Comparison of ENCODE assay signal across 15 cellular contexts in genomic region chr13:32645854-32646253, GRCh38. TPM values are rescaled to one million over a fixed set of nuclear protein-coding genes. Genes with fewer than 3 reads are reported as not detected.
DNase-seq lines count a peak whose midpoint lies in the region; ATAC-seq and TF ChIP-seq lines count a peak whose summit lies in the region.
"Had no signal": no experiment of that assay in that cellular context is flagged by ENCODE, and none has a peak within 500 bp of the region (broad histone marks: within the 10 kb centered on the region; RNA-seq: fewer than 3 reads in every experiment).

No MANE protein-coding gene starts in this region.

- DNase-seq in activated T-cell treated with anti-CD3 and anti-CD28 coated beads for 24 hours (ENCODE audit: low read depth) (peak; percentile 7), T-cell (no peak), stomach (no peak), HPDE6-E6E7 (ENCODE audit: extremely low spot score) (no peak), NCI-H82 treated with DMSO at 0.1 percent for 48 hours (lab: John Stamatoyannopoulos, UW; ENCODE audit: unreplicated experiment) (no peak)
- no peak for DNase-seq in activated T-cell treated with anti-CD3 and anti-CD28 coated beads, Interleukin-2, amount 50 U/mL, for 1 hour
- DNase-seq in central memory CD8-positive, alpha-beta T cell (ENCODE audit: low spot score in 2 of 2): no peak
- DNase-seq: activated gamma-delta T cell treated with Interleukin-2 at 50 U/mL for 16 hours, NCI-H82, posterior cingulate gyrus, SW 1271 had no signal

- H3K4me3 Mint-ChIP-seq in T-cell: no peak overlapping the region
- H3K4me3 Mint-ChIP-seq in central memory CD8-positive, alpha-beta T cell: no peak overlapping the region
- no peak overlapping the region for H3K4me3 Mint-ChIP-seq in stimulated activated memory B cell treated with anti-CD40 and anti-IgM and Interleukin-4, amounts not matched to agents 10 μg/mL and 1 μg/mL and 100 μg/mL, for 72 hours

- POLR2A ChIA-PET in T-cell (lab: Charles Lee): interaction anchor here (0.5 to 0.8 kb wide), 3 partner anchors 9 to 88 kb away, joined by 3 to 4 read pairs (median 3); partner anchors contain the start of gene PDS5B (in 1 of the 2)

- H3K36me3 Mint-ChIP-seq in T-cell: peaks cover 4% of the 10 kb centered on the region
- peaks cover 3% of the 10 kb centered on the region for H3K36me3 Mint-ChIP-seq in central memory CD8-positive, alpha-beta T cell (ENCODE audit: insufficient read depth)
- no peaks in the 10 kb centered on the region for H3K36me3 Mint-ChIP-seq in stimulated activated memory B cell treated with anti-CD40 and anti-IgM and Interleukin-4, amounts not matched to agents 10 μg/mL and 1 μg/mL and 100 μg/mL, for 72 hours

- H3K27me3 ChIP-seq in stomach: no peaks in the 10 kb centered on the region
- H3K27me3 ChIP-seq: gastroesophageal sphincter had no signal

- CTCF ChIA-PET in T-cell (lab: Charles Lee): interaction anchor here (0.8 to 1.7 kb wide), 7 partner anchors 9 to 265 kb away, joined by 3 to 7 read pairs (median 4); partner anchors contain the start of gene PDS5B (in 1 of the 2)

- peaks cover 7 to 73% (median 31%) of the 10 kb centered on the region in 4 donors for H3K4me1 ChIP-seq in stomach

- H3K4me3 ChIP-seq in stomach: no peak overlapping the region
- H3K4me3 ChIP-seq: gastroesophageal sphincter had no signal

- peak overlapping the region; percentile 43 to 61 for H3K27ac Mint-ChIP-seq in T-cell
- no peak overlapping the region for H3K27ac Mint-ChIP-seq in central memory CD8-positive, alpha-beta T cell (ENCODE audit: low read depth)
- peak overlapping the region; percentile 64 for H3K27ac Mint-ChIP-seq in stimulated activated memory B cell treated with anti-CD40 and anti-IgM and Interleukin-4, amounts not matched to agents 10 μg/mL and 1 μg/mL and 100 μg/mL, for 72 hours

- intact Hi-C loops in stomach (cut with DNase I; ENCODE audit: low total_unique reads): loop anchor here (10.0 kb wide), 1 partner anchor 51 kb away; no protein-coding TSS in a partner anchor

- no peaks in the 10 kb centered on the region for H3K9me3 Mint-ChIP-seq in T-cell
- H3K9me3 Mint-ChIP-seq in central memory CD8-positive, alpha-beta T cell: no peaks in the 10 kb centered on the region
- H3K9me3 Mint-ChIP-seq in stimulated activated memory B cell treated with anti-CD40 and anti-IgM and Interleukin-4, amounts not matched to agents 10 μg/mL and 1 μg/mL and 100 μg/mL, for 72 hours: no peaks in the 10 kb centered on the region

- H3K4me1 Mint-ChIP-seq in T-cell: peaks cover 75 to 87% (median 79%) of the 10 kb centered on the region in 3 donors
- peaks cover 72% of the 10 kb centered on the region for H3K4me1 Mint-ChIP-seq in central memory CD8-positive, alpha-beta T cell
- peaks cover 83% of the 10 kb centered on the region for H3K4me1 Mint-ChIP-seq in stimulated activated memory B cell treated with anti-CD40 and anti-IgM and Interleukin-4, amounts not matched to agents 10 μg/mL and 1 μg/mL and 100 μg/mL, for 72 hours

- H3K27me3 Mint-ChIP-seq in T-cell: no peaks in the 10 kb centered on the region
- H3K27me3 Mint-ChIP-seq in central memory CD8-positive, alpha-beta T cell: no peaks in the 10 kb centered on the region
- no peaks in the 10 kb centered on the region for H3K27me3 Mint-ChIP-seq in stimulated activated memory B cell treated with anti-CD40 and anti-IgM and Interleukin-4, amounts not matched to agents 10 μg/mL and 1 μg/mL and 100 μg/mL, for 72 hours

- H3K36me3 ChIP-seq in stomach: no peaks in the 10 kb centered on the region
- H3K36me3 ChIP-seq: gastroesophageal sphincter had no signal

- H3K27ac ChIP-seq in stomach: no peak overlapping the region
- H3K27ac ChIP-seq: gastroesophageal sphincter, HL-60 had no signal

- ATAC-seq in T-cell (replicated peaks in 1 of 4): peak in 1 of 4 experiments; percentile 55
- peak; percentile 48 for ATAC-seq in central memory CD8-positive, alpha-beta T cell (replicated peaks; ENCODE audit: extremely low read depth, poor library complexity, severe bottlenecking)
- ATAC-seq in stimulated activated memory B cell treated with anti-CD40 and anti-IgM and Interleukin-4, amounts not matched to agents 10 μg/mL and 1 μg/mL and 100 μg/mL, for 72 hours: peak; percentile 62
- ATAC-seq: gastroesophageal sphincter, HCT116 had no signal

- H3K9me3 ChIP-seq in stomach: no peaks in the 10 kb centered on the region
- H3K9me3 ChIP-seq: gastroesophageal sphincter had no signal

- no peak for TF ChIP-seq EP300 in stomach (IDR thresholded peaks at IDR 0.05)

- no peak for TF ChIP-seq POLR2A in stomach (IDR thresholded peaks at IDR 0.05)

- WGBS in stomach, 5 donors: 61 to 74% (median 71%) methylated on average over 2 of the region's 2 CpGs

- TF ChIP-seq CTCF in stomach (IDR thresholded peaks at IDR 0.05): no peak

RNA-seq across cellular contexts. Expression of gene PDS5B, which starts 59.6 kb away (rescaled TPM):
- 10 to 100 TPM; 45.4 to 48.5 (median 46.9) TPM for total RNA-seq in T-cell
- 100 to 1,000 TPM in 1 of 5 donors, 10 to 100 TPM in 4; 10.5 to 121 (median 50.1) TPM for total RNA-seq in stomach
- 10 to 100 TPM in 1 of 3 donors, 1 to 10 TPM in 2; 4.3 to 10.4 (median 7.0) TPM for polyA plus RNA-seq in stomach
